Comparison of ENCODE assay signal across 1 cellular context in genomic region chr5:108545301-108545700, GRCh38.
TF ChIP-seq lines count a peak whose summit lies in the region.

No MANE protein-coding gene starts in this region.

TF ChIP-seq in GM23338, 12 proteins besides CTCF, POLR2A, EP300 and RAD21 (continued from another document):
- TF ChIP-seq STAT1 (IDR thresholded peaks at IDR 0.05; ENCODE audit: unreplicated experiment) (no peak), POLR2AphosphoS5 (IDR thresholded peaks at IDR 0.05; ENCODE audit: low read depth) (no peak), NANOG (IDR thresholded peaks at IDR 0.05; ENCODE audit: borderline replicate concordance) (no peak), EZH2phosphoT487 (IDR thresholded peaks at IDR 0.05; ENCODE audit: unreplicated experiment) (no peak)
